In the genomic region with DNA sequence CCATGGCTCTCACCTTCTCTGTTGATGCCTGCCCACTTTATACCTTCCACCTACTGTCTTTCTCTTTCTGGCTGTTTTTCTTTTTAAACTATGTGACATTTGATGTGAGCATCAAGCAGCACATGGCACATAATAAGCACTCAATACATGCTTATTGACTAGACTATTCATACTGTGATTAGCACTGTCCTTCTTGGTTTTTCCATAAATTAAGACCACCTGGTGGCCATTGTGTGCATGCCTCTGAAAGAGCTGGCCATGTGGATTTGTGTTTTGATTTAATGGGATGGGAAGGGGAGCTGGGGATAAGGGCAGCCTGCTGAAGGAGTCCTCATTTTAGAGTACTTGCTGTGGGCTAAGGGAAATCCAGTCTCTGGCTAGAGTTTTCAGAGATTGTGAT, we compare ENCODE assay signal across 13 cellular contexts.
DNase-seq lines count a peak whose midpoint lies in the region; ATAC-seq and TF ChIP-seq lines count a peak whose summit lies in the region.
"Had no signal": no experiment of that assay in that cellular context is flagged by ENCODE, and none has a peak within 500 bp of the region (broad histone marks: within the 10 kb centered on the region; RNA-seq: fewer than 3 reads in every experiment).

No MANE protein-coding gene starts in this region.

- H3K36me3 Mint-ChIP-seq in HFFc6 (ENCODE audit: low read depth) = peaks cover 28% of the 10 kb centered on the region

- H3K27me3 ChIP-seq in kidney epithelial cell (ENCODE audit: control insufficient read depth, insufficient read depth, low read length) = no peaks in the 10 kb centered on the region

- H3K4me3 Mint-ChIP-seq in HFFc6 = no peak overlapping the region

- TF ChIP-seq CTCF in HFFc6 (IDR thresholded peaks at IDR 0.05) (peak; percentile 37; the same call in 1 of the 2 replicates), cardiac fibroblast (IDR thresholded peaks at IDR 0.05; ENCODE audit: low read depth, low read length) (peak; percentile 17), kidney epithelial cell (IDR thresholded peaks at IDR 0.05; ENCODE audit: insufficient read depth, low read length, poor library complexity, severe bottlenecking) (peak; percentile 3)

- H3K4me1 Mint-ChIP-seq in HFFc6 (ENCODE audit: low read depth) = peaks cover 34% of the 10 kb centered on the region

- H3K4me3 ChIP-seq in cardiac fibroblast (replicated peaks in 1 of 2; ENCODE audit: low read depth in 2 of 2, low read length in 2 of 2) (no peak overlapping the region), kidney epithelial cell (ENCODE audit: low read depth, low read length) (no peak overlapping the region)
- H3K4me3 ChIP-seq: HAP-1 had no signal

- ATAC-seq in HG03521 (IDR thresholded peaks at IDR 0.05; ENCODE audit: unreplicated experiment) (no peak), HG02571 (IDR thresholded peaks at IDR 0.05; ENCODE audit: unreplicated experiment) (no peak)

- DNase-seq in ELR (ENCODE audit: low read depth) = peak; percentile 13
- no peak for DNase-seq in HFFc6
- no peak for DNase-seq in cardiac fibroblast (ENCODE audit: low read depth in 2 of 2)
- no peak for DNase-seq in kidney epithelial cell (ENCODE audit: low read depth)
- no peak for DNase-seq in GM03348 (ENCODE audit: low spot score)
- DNase-seq: DMS153, KG1, NCI-H1694, NCI-H2227 treated with DMSO at 0.1 percent for 48 hours, NCI-H524 had no signal

- H3K27me3 Mint-ChIP-seq in HFFc6 (ENCODE audit: insufficient read depth) = no peaks in the 10 kb centered on the region; the same call in 1 of the 2 replicates

- H3K36me3 ChIP-seq in kidney epithelial cell (ENCODE audit: control insufficient read depth, insufficient read depth, low read length) = no peaks in the 10 kb centered on the region
- H3K36me3 ChIP-seq: HAP-1 had no signal

- peaks cover 8% of the 10 kb centered on the region for H3K9me3 Mint-ChIP-seq in HFFc6

- no peak overlapping the region for H3K27ac Mint-ChIP-seq in HFFc6
